Comparison of ENCODE assay signal across 16 cellular contexts in genomic region chr6:36169023-36170007, GRCh38. TPM values are rescaled to one million over a fixed set of nuclear protein-coding genes. Genes with fewer than 3 reads are reported as not detected.
A peak's percentile ranks its signal among the peaks of the same experiment; 100 is the strongest.
DNase-seq lines count a peak whose midpoint lies in the region; ATAC-seq and TF ChIP-seq lines count a peak whose summit lies in the region.
"Had no signal": no experiment of that assay in that cellular context is flagged by ENCODE, and none has a peak within 500 bp of the region (broad histone marks: within the 10 kb centered on the region; RNA-seq: fewer than 3 reads in every experiment).

No MANE protein-coding gene starts in this region.

- no CpG with 5 or more reads among the region's 2 CpGs for WGBS in H9 (ENCODE audit: extremely low coverage, insufficient read length, low lambda C conversion rate)

- no peak for DNase-seq in activated T-cell treated with anti-CD3 and anti-CD28 coated beads, Interleukin-2, amount 50 U/mL, for 24 hours
- no peak for DNase-seq in activated T-cell treated with anti-CD3 and anti-CD28 coated beads, Interleukin-2, amount 50 U/mL, for 1 hour
- no peak for DNase-seq in activated T-helper 2 cell treated with anti-CD3 and anti-CD28 coated beads, Interferon-gamma antibody, Interleukin-2, Interleukin-4, amounts not matched to agents 10 μg/mL and 5 μg/mL and 100 μg/mL, durations not matched to agents 14 hours and 24 hours and 36 hours (ENCODE audit: low spot score)
- no peak for DNase-seq in stimulated activated naive B cell treated with anti-CD40 and anti-IgM and Interleukin-4, amounts not matched to agents 10 μg/mL and 1 μg/mL and 100 μg/mL, for 72 hours
- DNase-seq in NCI-H1436 (lab: John Stamatoyannopoulos, UW) = no peak
- no peak for DNase-seq in H9
- DNase-seq: activated CD4-positive, alpha-beta T cell treated with anti-CD3 and anti-CD28 coated beads, Interleukin-2, amount 50 U/mL, for 4 hours; Caco-2; foreskin melanocyte; NCI-H226; SHP77 treated with DMSO at 0.1 percent for 48 hours; T-helper 9 cell; testis had no signal

- no peaks in the 10 kb centered on the region for H3K79me2 ChIP-seq in H9 (ENCODE audit: insufficient read depth, low read length)

- no peak overlapping the region for H3K4ac ChIP-seq in H9 (ENCODE audit: low read depth, low read length)

- H3K18ac ChIP-seq in H9 (ENCODE audit: insufficient read length, low read depth, low read length) = no peak overlapping the region

- no peaks in the 10 kb centered on the region for H3K27me3 Mint-ChIP-seq in activated T-cell treated with anti-CD3 and anti-CD28 coated beads, Interleukin-2, amount 50 U/mL, for 24 hours
- no peaks in the 10 kb centered on the region for H3K27me3 Mint-ChIP-seq in activated T-helper 2 cell treated with anti-CD3 and anti-CD28 coated beads, Interferon-gamma antibody, Interleukin-2, Interleukin-4, amounts not matched to agents 10 μg/mL and 5 μg/mL and 100 μg/mL, durations not matched to agents 14 hours and 24 hours and 36 hours (ENCODE audit: low read depth)
- H3K27me3 Mint-ChIP-seq in stimulated activated naive B cell treated with anti-CD40 and anti-IgM and Interleukin-4, amounts not matched to agents 10 μg/mL and 1 μg/mL and 100 μg/mL, for 72 hours = no peaks in the 10 kb centered on the region
- peaks cover 4% of the 10 kb centered on the region; the same call in 1 of the 2 replicates for H3K27me3 Mint-ChIP-seq in H9 (ENCODE audit: low read depth)

- H3K23ac ChIP-seq in H9 (ENCODE audit: insufficient read length, low read depth, low read length) = no peak overlapping the region

- H3K4me2 ChIP-seq in H9 (ENCODE audit: insufficient read depth, insufficient read length, low read length) = no peak overlapping the region

- H3K36me3 Mint-ChIP-seq in activated T-cell treated with anti-CD3 and anti-CD28 coated beads, Interleukin-2, amount 50 U/mL, for 24 hours (ENCODE audit: low read depth) = no peaks in the 10 kb centered on the region
- H3K36me3 Mint-ChIP-seq in activated T-helper 2 cell treated with anti-CD3 and anti-CD28 coated beads, Interferon-gamma antibody, Interleukin-2, Interleukin-4, amounts not matched to agents 10 μg/mL and 5 μg/mL and 100 μg/mL, durations not matched to agents 14 hours and 24 hours and 36 hours (ENCODE audit: low read depth) = peaks cover 6% of the 10 kb centered on the region
- peaks cover 6 to 10% of the 10 kb centered on the region in 2 donors for H3K36me3 Mint-ChIP-seq in stimulated activated naive B cell treated with anti-CD40 and anti-IgM and Interleukin-4, amounts not matched to agents 10 μg/mL and 1 μg/mL and 100 μg/mL, for 72 hours
- no peaks in the 10 kb centered on the region for H3K36me3 Mint-ChIP-seq in H9 (ENCODE audit: insufficient read depth in 1 of 3, low read depth in 3 of 3)

- no peak for TF ChIP-seq CTCF in H9 (conservative IDR thresholded peaks at IDR 0.05)

- H3K27ac Mint-ChIP-seq in activated T-cell treated with anti-CD3 and anti-CD28 coated beads, Interleukin-2, amount 50 U/mL, for 24 hours = peak overlapping the region; percentile 68
- peak overlapping the region; percentile 78 for H3K27ac Mint-ChIP-seq in activated T-helper 2 cell treated with anti-CD3 and anti-CD28 coated beads, Interferon-gamma antibody, Interleukin-2, Interleukin-4, amounts not matched to agents 10 μg/mL and 5 μg/mL and 100 μg/mL, durations not matched to agents 14 hours and 24 hours and 36 hours
- H3K27ac Mint-ChIP-seq in stimulated activated naive B cell treated with anti-CD40 and anti-IgM and Interleukin-4, amounts not matched to agents 10 μg/mL and 1 μg/mL and 100 μg/mL, for 72 hours = no peak overlapping the region
- H3K27ac Mint-ChIP-seq in H9 = no peak overlapping the region

- H2AK5ac ChIP-seq in H9 (ENCODE audit: insufficient read length, low read length) = no peak overlapping the region

- H4K5ac ChIP-seq in H9 (ENCODE audit: insufficient read length, low read depth, low read length) = no peak overlapping the region

- H2BK20ac ChIP-seq in H9 (ENCODE audit: low read depth, low read length, poor library complexity, severe bottlenecking) = no peak overlapping the region

- no peak overlapping the region for H3K27ac ChIP-seq in H9 (ENCODE audit: insufficient read length, low read depth, low read length)
- H3K27ac ChIP-seq: testis had no signal

- H3K14ac ChIP-seq in H9 (ENCODE audit: insufficient read depth, low read length) = no peak overlapping the region; the same call in 1 of the 2 replicates

- H2BK5ac ChIP-seq in H9 (ENCODE audit: insufficient read length, low read length) = no peak overlapping the region

- no peak overlapping the region for H3K4me3 Mint-ChIP-seq in activated T-cell treated with anti-CD3 and anti-CD28 coated beads, Interleukin-2, amount 50 U/mL, for 24 hours
- H3K4me3 Mint-ChIP-seq in activated T-helper 2 cell treated with anti-CD3 and anti-CD28 coated beads, Interferon-gamma antibody, Interleukin-2, Interleukin-4, amounts not matched to agents 10 μg/mL and 5 μg/mL and 100 μg/mL, durations not matched to agents 14 hours and 24 hours and 36 hours (ENCODE audit: low read depth) = no peak overlapping the region
- no peak overlapping the region for H3K4me3 Mint-ChIP-seq in stimulated activated naive B cell treated with anti-CD40 and anti-IgM and Interleukin-4, amounts not matched to agents 10 μg/mL and 1 μg/mL and 100 μg/mL, for 72 hours
- H3K4me3 Mint-ChIP-seq in H9 = no peak overlapping the region

- no peak overlapping the region for H3T11ph ChIP-seq in H9 (ENCODE audit: low read length)

- no peak overlapping the region for H3K9ac ChIP-seq in H9 (ENCODE audit: extremely low read depth, insufficient read length, low read length)

- no peaks in the 10 kb centered on the region for H3K9me3 ChIP-seq in H9 (ENCODE audit: control insufficient read depth, low read depth, low read length)
- H3K9me3 ChIP-seq: Caco-2, testis had no signal

- no peaks in the 10 kb centered on the region for H3K27me3 ChIP-seq in H9 (ENCODE audit: insufficient read depth, low read length)
- H3K27me3 ChIP-seq: testis had no signal

- peaks cover 21% of the 10 kb centered on the region for H3K4me1 Mint-ChIP-seq in activated T-cell treated with anti-CD3 and anti-CD28 coated beads, Interleukin-2, amount 50 U/mL, for 24 hours (ENCODE audit: low read depth)
- peaks cover 33% of the 10 kb centered on the region for H3K4me1 Mint-ChIP-seq in activated T-helper 2 cell treated with anti-CD3 and anti-CD28 coated beads, Interferon-gamma antibody, Interleukin-2, Interleukin-4, amounts not matched to agents 10 μg/mL and 5 μg/mL and 100 μg/mL, durations not matched to agents 14 hours and 24 hours and 36 hours (ENCODE audit: low read depth)
- peaks cover 12 to 19% of the 10 kb centered on the region in 2 donors for H3K4me1 Mint-ChIP-seq in stimulated activated naive B cell treated with anti-CD40 and anti-IgM and Interleukin-4, amounts not matched to agents 10 μg/mL and 1 μg/mL and 100 μg/mL, for 72 hours
- H3K4me1 Mint-ChIP-seq in H9 = no peaks in the 10 kb centered on the region

- H4K91ac ChIP-seq in H9 (ENCODE audit: insufficient read length, low read depth, low read length) = no peak overlapping the region

- H2AFZ ChIP-seq in H9 (ENCODE audit: low read length) = no peak overlapping the region

- no peak overlapping the region for H2BK12ac ChIP-seq in H9 (ENCODE audit: insufficient read length, low read depth, low read length)

- H4K8ac ChIP-seq in H9 (replicated peaks; ENCODE audit: insufficient read length, low read depth, low read length) = no peak overlapping the region

- H4K20me1 ChIP-seq in H9 (ENCODE audit: control insufficient read depth, insufficient read depth, insufficient read length) = no peaks in the 10 kb centered on the region

- intact Hi-C loops in activated T-helper 2 cell treated with anti-CD3 and anti-CD28 coated beads, Interferon-gamma antibody, Interleukin-2, Interleukin-4, amounts not matched to agents 10 μg/mL and 5 μg/mL and 100 μg/mL, durations not matched to agents 14 hours and 24 hours and 36 hours (cut with micrococcal nuclease) = loop anchor here (5.0 kb wide), 1 partner anchor 37 kb away; the partner anchor contains the start of gene MAPK13

- no peaks in the 10 kb centered on the region for H3K9me3 Mint-ChIP-seq in activated T-cell treated with anti-CD3 and anti-CD28 coated beads, Interleukin-2, amount 50 U/mL, for 24 hours
- H3K9me3 Mint-ChIP-seq in activated T-helper 2 cell treated with anti-CD3 and anti-CD28 coated beads, Interferon-gamma antibody, Interleukin-2, Interleukin-4, amounts not matched to agents 10 μg/mL and 5 μg/mL and 100 μg/mL, durations not matched to agents 14 hours and 24 hours and 36 hours = peaks cover 8% of the 10 kb centered on the region
- no peaks in the 10 kb centered on the region for H3K9me3 Mint-ChIP-seq in stimulated activated naive B cell treated with anti-CD40 and anti-IgM and Interleukin-4, amounts not matched to agents 10 μg/mL and 1 μg/mL and 100 μg/mL, for 72 hours
- H3K9me3 Mint-ChIP-seq in H9 = peaks cover 0 to 3% of the 10 kb centered on the region in 2 experiments; a peak in 1 of 5 replicates

- ATAC-seq in HG02678 (IDR thresholded peaks at IDR 0.05; ENCODE audit: unreplicated experiment) = peak; percentile 49
- peak; percentile 14 to 36 for ATAC-seq in stimulated activated naive B cell treated with anti-CD40 and anti-IgM and Interleukin-4, amounts not matched to agents 10 μg/mL and 1 μg/mL and 100 μg/mL, for 72 hours (replicated peaks)
- no peak for ATAC-seq in HG02938 (IDR thresholded peaks at IDR 0.05; ENCODE audit: unreplicated experiment)
- ATAC-seq: HepG2 had no signal

- no peaks in the 10 kb centered on the region for H3K4me1 ChIP-seq in H9 (ENCODE audit: insufficient read depth, low read length)
- H3K4me1 ChIP-seq: Caco-2 had no signal

- no peak overlapping the region for H3K56ac ChIP-seq in H9 (ENCODE audit: insufficient read length, low read depth, low read length)

- no peaks in the 10 kb centered on the region for H3K79me1 ChIP-seq in H9 (ENCODE audit: insufficient read depth, low read depth, low read length, poor library complexity, severe bottlenecking)

- H2BK120ac ChIP-seq in H9 (ENCODE audit: low read depth, low read length, poor library complexity, severe bottlenecking) = no peak overlapping the region

- H3K23me2 ChIP-seq in H9 (ENCODE audit: insufficient read length, low read depth, low read length, poor library complexity, severe bottlenecking) = no peaks in the 10 kb centered on the region

- no peak overlapping the region for H2BK15ac ChIP-seq in H9 (ENCODE audit: low read depth, low read length)

RNA-seq across cellular contexts. Expression of gene BRPF3, which starts 27.2 kb away (rescaled TPM):
- total RNA-seq in activated T-helper 2 cell treated with anti-CD3 and anti-CD28 coated beads, Interferon-gamma antibody, Interleukin-2, Interleukin-4, amounts not matched to agents 10 μg/mL and 5 μg/mL and 100 μg/mL, durations not matched to agents 14 hours and 24 hours and 36 hours = 20.2 and 24.1 TPM in 2 replicates
- total RNA-seq in H9 (2021) = 43.4 and 45.9 TPM in 2 replicates

RNA-seq across cellular contexts. Expression of gene MAPK13, which starts 39.0 kb away (rescaled TPM):
- total RNA-seq in activated T-helper 2 cell treated with anti-CD3 and anti-CD28 coated beads, Interferon-gamma antibody, Interleukin-2, Interleukin-4, amounts not matched to agents 10 μg/mL and 5 μg/mL and 100 μg/mL, durations not matched to agents 14 hours and 24 hours and 36 hours = 34.7 and 37.5 TPM in 2 replicates
- total RNA-seq in H9 (2021) = 18.9 and 19.2 TPM in 2 replicates

Comparison
In these comparisons a context has a peak if more than half of its experiments do, and no peak if none do; other contexts are left out.
1. H3K27ac Mint-ChIP-seq: peak in activated T-cell treated with anti-CD3 and anti-CD28 coated beads, Interleukin-2, amount 50 U/mL, for 24 hours (single experiment) and activated T-helper 2 cell treated with anti-CD3 and anti-CD28 coated beads, Interferon-gamma antibody, Interleukin-2, Interleukin-4, amounts not matched to agents 10 μg/mL and 5 μg/mL and 100 μg/mL, durations not matched to agents 14 hours and 24 hours and 36 hours (single experiment); none in stimulated activated naive B cell treated with anti-CD40 and anti-IgM and Interleukin-4, amounts not matched to agents 10 μg/mL and 1 μg/mL and 100 μg/mL, for 72 hours (single experiment) and H9 (0 of 3).